Comparison of ENCODE assay signal across 1 cellular context in the genomic region with DNA sequence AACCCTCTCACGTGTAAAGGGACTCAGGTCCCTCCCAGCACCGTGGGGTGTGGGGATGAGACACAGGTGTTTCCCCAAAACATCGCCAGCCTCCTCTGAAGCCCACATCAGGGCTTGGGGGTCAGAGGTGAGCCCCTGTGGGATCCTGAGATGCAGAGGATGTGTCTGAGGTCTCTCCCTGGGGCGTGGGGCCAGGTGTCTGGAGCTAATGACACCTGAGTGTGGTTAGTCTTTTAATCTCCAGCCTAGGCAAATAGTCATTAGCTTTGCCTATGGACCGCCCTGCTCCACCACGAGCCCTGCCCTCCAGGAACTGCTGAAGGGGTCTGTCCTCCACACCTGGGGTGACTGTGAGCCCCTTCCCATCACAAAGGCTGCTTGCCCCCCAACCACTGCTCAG.
TF ChIP-seq lines count a peak whose summit lies in the region.

No MANE protein-coding gene starts in this region.

TF ChIP-seq in GM12878, 131 proteins besides CTCF, POLR2A, EP300 and RAD21:
- 0 out of 2 replicates have a peak, but pooled peaks have one; percentile 4 for TF ChIP-seq IKZF1 (conservative IDR thresholded peaks at IDR 0.05)
- TF ChIP-seq, protein P1, sequence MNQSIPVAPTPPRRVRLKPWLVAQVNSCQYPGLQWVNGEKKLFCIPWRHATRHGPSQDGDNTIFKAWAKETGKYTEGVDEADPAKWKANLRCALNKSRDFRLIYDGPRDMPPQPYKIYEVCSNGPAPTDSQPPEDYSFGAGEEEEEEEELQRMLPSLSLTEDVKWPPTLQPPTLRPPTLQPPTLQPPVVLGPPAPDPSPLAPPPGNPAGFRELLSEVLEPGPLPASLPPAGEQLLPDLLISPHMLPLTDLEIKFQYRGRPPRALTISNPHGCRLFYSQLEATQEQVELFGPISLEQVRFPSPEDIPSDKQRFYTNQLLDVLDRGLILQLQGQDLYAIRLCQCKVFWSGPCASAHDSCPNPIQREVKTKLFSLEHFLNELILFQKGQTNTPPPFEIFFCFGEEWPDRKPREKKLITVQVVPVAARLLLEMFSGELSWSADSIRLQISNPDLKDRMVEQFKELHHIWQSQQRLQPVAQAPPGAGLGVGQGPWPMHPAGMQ (IDR thresholded peaks at IDR 0.05; ENCODE audit: borderline replicate concordance), result no peak
- no peak for TF ChIP-seq ZNF384 (IDR thresholded peaks at IDR 0.05; ENCODE audit: borderline replicate concordance, low read depth, low read length)
- TF ChIP-seq NR2F1 (conservative IDR thresholded peaks at IDR 0.05), result peak; percentile 86
